1 cellular context compared by ENCODE assay signal in the genomic region with DNA sequence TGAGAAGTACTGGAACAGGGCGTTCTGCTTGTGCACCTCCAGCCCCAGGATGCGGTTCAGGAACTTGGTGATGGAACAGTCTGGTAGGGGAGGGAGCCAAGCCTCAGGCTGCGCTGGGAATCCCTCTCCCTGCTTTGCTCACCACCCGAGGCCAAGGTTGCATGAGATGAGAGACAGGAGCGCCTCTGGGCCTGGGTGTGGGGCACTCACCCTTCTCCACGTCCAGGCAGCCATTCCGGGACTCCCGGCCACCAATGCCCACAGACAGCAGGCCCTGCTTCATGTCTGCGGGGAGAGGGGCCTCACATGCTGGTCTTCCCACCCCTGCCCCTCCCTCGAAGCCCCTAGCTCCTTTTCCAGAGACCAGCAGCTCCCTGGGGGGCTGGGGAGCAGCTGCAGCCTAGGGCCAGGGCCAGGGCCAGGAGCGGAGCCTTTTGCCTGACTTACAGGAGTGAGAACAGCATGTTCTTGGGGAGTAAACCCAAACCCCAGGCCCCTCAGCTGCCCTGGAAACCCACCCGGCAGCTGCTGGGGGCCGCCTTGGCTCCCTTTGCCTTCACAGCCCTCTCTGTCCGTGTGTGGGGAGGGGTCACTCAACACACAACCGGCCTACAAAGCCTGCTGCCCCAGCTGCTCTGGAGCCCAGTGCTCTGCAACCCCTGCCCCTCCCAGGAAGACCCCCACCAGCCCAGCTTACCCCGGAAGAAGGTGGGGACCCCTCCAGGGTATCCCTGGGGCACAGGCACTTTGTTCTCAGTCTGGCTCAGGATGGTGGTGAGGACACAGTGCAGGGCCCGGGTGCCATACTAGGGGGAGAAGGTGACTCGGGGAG.
TF ChIP-seq lines count a peak whose summit lies in the region.

No MANE protein-coding gene starts in this region.

TF ChIP-seq in HEK293, 187 proteins besides CTCF, POLR2A, EP300 and RAD21:
- TF ChIP-seq, protein P1, sequence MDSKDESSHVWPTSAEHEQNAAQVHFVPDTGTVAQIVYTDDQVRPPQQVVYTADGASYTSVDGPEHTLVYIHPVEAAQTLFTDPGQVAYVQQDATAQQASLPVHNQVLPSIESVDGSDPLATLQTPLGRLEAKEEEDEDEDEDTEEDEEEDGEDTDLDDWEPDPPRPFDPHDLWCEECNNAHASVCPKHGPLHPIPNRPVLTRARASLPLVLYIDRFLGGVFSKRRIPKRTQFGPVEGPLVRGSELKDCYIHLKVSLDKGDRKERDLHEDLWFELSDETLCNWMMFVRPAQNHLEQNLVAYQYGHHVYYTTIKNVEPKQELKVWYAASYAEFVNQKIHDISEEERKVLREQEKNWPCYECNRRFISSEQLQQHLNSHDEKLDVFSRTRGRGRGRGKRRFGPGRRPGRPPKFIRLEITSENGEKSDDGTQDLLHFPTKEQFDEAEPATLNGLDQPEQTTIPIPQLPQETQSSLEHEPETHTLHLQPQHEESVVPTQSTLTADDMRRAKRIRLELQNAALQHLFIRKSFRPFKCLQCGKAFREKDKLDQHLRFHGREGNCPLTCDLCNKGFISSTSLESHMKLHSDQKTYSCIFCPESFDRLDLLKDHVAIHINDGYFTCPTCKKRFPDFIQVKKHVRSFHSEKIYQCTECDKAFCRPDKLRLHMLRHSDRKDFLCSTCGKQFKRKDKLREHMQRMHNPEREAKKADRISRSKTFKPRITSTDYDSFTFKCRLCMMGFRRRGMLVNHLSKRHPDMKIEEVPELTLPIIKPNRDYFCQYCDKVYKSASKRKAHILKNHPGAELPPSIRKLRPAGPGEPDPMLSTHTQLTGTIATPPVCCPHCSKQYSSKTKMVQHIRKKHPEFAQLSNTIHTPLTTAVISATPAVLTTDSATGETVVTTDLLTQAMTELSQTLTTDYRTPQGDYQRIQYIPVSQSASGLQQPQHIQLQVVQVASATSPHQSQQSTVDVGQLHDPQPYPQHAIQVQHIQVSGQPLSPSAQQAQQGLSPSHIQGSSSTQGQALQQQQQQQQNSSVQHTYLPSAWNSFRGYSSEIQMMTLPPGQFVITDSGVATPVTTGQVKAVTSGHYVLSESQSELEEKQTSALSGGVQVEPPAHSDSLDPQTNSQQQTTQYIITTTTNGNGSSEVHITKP (tag by site-specific recombination; IDR thresholded peaks at IDR 0.05) = peak; percentile 62; the same call in 1 of the 2 replicates
- TF ChIP-seq, protein P2, sequence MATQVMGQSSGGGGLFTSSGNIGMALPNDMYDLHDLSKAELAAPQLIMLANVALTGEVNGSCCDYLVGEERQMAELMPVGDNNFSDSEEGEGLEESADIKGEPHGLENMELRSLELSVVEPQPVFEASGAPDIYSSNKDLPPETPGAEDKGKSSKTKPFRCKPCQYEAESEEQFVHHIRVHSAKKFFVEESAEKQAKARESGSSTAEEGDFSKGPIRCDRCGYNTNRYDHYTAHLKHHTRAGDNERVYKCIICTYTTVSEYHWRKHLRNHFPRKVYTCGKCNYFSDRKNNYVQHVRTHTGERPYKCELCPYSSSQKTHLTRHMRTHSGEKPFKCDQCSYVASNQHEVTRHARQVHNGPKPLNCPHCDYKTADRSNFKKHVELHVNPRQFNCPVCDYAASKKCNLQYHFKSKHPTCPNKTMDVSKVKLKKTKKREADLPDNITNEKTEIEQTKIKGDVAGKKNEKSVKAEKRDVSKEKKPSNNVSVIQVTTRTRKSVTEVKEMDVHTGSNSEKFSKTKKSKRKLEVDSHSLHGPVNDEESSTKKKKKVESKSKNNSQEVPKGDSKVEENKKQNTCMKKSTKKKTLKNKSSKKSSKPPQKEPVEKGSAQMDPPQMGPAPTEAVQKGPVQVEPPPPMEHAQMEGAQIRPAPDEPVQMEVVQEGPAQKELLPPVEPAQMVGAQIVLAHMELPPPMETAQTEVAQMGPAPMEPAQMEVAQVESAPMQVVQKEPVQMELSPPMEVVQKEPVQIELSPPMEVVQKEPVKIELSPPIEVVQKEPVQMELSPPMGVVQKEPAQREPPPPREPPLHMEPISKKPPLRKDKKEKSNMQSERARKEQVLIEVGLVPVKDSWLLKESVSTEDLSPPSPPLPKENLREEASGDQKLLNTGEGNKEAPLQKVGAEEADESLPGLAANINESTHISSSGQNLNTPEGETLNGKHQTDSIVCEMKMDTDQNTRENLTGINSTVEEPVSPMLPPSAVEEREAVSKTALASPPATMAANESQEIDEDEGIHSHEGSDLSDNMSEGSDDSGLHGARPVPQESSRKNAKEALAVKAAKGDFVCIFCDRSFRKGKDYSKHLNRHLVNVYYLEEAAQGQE (tag by site-specific recombination; IDR thresholded peaks at IDR 0.05) = no peak
- TF ChIP-seq ZNF747 (tag by site-specific recombination; IDR thresholded peaks at IDR 0.05) = no peak
- no peak for TF ChIP-seq ZNF19 (tag by site-specific recombination; IDR thresholded peaks at IDR 0.05; ENCODE audit: low read depth)
- no peak for TF ChIP-seq ZSCAN16 (tag by site-specific recombination; IDR thresholded peaks at IDR 0.05)
- peak; percentile 35 for TF ChIP-seq GLIS1 (tag by site-specific recombination; IDR thresholded peaks at IDR 0.05)
- TF ChIP-seq, protein P3, sequence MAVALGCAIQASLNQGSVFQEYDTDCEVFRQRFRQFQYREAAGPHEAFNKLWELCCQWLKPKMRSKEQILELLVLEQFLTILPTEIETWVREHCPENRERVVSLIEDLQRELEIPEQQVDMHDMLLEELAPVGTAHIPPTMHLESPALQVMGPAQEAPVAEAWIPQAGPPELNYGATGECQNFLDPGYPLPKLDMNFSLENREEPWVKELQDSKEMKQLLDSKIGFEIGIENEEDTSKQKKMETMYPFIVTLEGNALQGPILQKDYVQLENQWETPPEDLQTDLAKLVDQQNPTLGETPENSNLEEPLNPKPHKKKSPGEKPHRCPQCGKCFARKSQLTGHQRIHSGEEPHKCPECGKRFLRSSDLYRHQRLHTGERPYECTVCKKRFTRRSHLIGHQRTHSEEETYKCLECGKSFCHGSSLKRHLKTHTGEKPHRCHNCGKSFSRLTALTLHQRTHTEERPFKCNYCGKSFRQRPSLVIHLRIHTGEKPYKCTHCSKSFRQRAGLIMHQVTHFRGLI (tag by site-specific recombination; IDR thresholded peaks at IDR 0.05) = no peak
- TF ChIP-seq GLIS2 (tag by site-specific recombination; IDR thresholded peaks at IDR 0.05) = peak; percentile 46; the same call in 1 of the 2 replicates
- TF ChIP-seq ZNF132 (tag by site-specific recombination; IDR thresholded peaks at IDR 0.05; ENCODE audit: borderline replicate concordance) = no peak
- peak; percentile 100 for TF ChIP-seq ZNF600 (tag by site-specific recombination; IDR thresholded peaks at IDR 0.05)
- TF ChIP-seq, protein P4, sequence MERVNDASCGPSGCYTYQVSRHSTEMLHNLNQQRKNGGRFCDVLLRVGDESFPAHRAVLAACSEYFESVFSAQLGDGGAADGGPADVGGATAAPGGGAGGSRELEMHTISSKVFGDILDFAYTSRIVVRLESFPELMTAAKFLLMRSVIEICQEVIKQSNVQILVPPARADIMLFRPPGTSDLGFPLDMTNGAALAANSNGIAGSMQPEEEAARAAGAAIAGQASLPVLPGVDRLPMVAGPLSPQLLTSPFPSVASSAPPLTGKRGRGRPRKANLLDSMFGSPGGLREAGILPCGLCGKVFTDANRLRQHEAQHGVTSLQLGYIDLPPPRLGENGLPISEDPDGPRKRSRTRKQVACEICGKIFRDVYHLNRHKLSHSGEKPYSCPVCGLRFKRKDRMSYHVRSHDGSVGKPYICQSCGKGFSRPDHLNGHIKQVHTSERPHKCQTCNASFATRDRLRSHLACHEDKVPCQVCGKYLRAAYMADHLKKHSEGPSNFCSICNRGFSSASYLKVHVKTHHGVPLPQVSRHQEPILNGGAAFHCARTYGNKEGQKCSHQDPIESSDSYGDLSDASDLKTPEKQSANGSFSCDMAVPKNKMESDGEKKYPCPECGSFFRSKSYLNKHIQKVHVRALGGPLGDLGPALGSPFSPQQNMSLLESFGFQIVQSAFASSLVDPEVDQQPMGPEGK (tag by site-specific recombination; IDR thresholded peaks at IDR 0.05) = 0 out of 2 replicates have a peak, but pooled peaks have one; percentile 19
TF ChIP-seq in HEK293: peak in this region for 5.
